8 cellular contexts compared by ENCODE assay signal in genomic region chr20:48904566-48905321, GRCh38. TPM values are rescaled to one million over a fixed set of nuclear protein-coding genes. Genes with fewer than 3 reads are reported as not detected.
DNase-seq lines count a peak whose midpoint lies in the region; ATAC-seq and TF ChIP-seq lines count a peak whose summit lies in the region.

No MANE protein-coding gene starts in this region.

- H3K4me3 ChIP-seq in HUES6 (ENCODE audit: low read depth, low read length) = peak overlapping the region; percentile 42
- H3K4me3 ChIP-seq in osteoblast (ENCODE audit: insufficient read depth, low read length) = no peak overlapping the region
- no peak overlapping the region for H3K4me3 ChIP-seq in tibial artery

- peak overlapping the region; percentile 46 for H3K4me2 ChIP-seq in osteoblast (ENCODE audit: insufficient read depth, low read length)

- H3K4me1 ChIP-seq in HUES6 (ENCODE audit: control insufficient read depth, insufficient read depth, low read length) = peaks cover 6% of the 10 kb centered on the region
- peaks cover 5% of the 10 kb centered on the region for H3K4me1 ChIP-seq in osteoblast (ENCODE audit: insufficient read depth, low read length)
- peaks cover 0 to 6% (median 5%) of the 10 kb centered on the region in 4 donors for H3K4me1 ChIP-seq in tibial artery

- no peaks in the 10 kb centered on the region for H3K9me3 Mint-ChIP-seq in Calu3 (ENCODE audit: low read depth, unreplicated experiment)

- no peaks in the 10 kb centered on the region for H3K36me3 ChIP-seq in HUES6 (ENCODE audit: control insufficient read depth, insufficient read depth, low read length)
- no peaks in the 10 kb centered on the region for H3K36me3 ChIP-seq in osteoblast (ENCODE audit: insufficient read depth, low read length)
- H3K36me3 ChIP-seq in tibial artery = no peaks in the 10 kb centered on the region

- H3K27ac Mint-ChIP-seq in Calu3 (ENCODE audit: unreplicated experiment) = no peak overlapping the region

- H3K4me3 Mint-ChIP-seq in Calu3 (ENCODE audit: low read depth, unreplicated experiment) = no peak overlapping the region

- H3K27ac ChIP-seq in HUES6 (ENCODE audit: low read depth, low read length) = no peak overlapping the region
- H3K27ac ChIP-seq in osteoblast (ENCODE audit: low read depth, low read length) = no peak overlapping the region
- H3K27ac ChIP-seq in tibial artery = no peak overlapping the region

- no peaks in the 10 kb centered on the region for H3K79me2 ChIP-seq in osteoblast (ENCODE audit: insufficient read depth, low read length)

- H3K4me1 Mint-ChIP-seq in Calu3 (ENCODE audit: low read depth, unreplicated experiment) = peaks cover 33% of the 10 kb centered on the region

- H3K27me3 Mint-ChIP-seq in Calu3 (ENCODE audit: unreplicated experiment) = peaks cover 84% of the 10 kb centered on the region

- intact Hi-C loops in Calu3 (cut with micrococcal nuclease; ENCODE audit: unreplicated experiment) (loop anchor here (1.0 kb wide), 1 partner anchor 247 kb away; no protein-coding TSS in a partner anchor), tibial artery (cut with DNase I; ENCODE audit: low total_unique reads) (loop anchor here (1.0 to 5.0 kb wide), 2 partner anchors 172 to 246 kb away; no protein-coding TSS in a partner anchor)

- no peak for ATAC-seq in HG03520 (IDR thresholded peaks at IDR 0.05; ENCODE audit: unreplicated experiment)

- H2AFZ ChIP-seq in osteoblast (ENCODE audit: low read length) = no peak overlapping the region

- peak overlapping the region; percentile 12 for H3K9ac ChIP-seq in HUES6 (ENCODE audit: low read length)

- CTCF ChIA-PET in Calu3 (lab: Charles Lee) = interaction anchor here (0.6 to 8.4 kb wide), 12 partner anchors 20 to 1452 kb away, joined by 3 to 120 read pairs (median 4); no protein-coding TSS in a partner anchor

- DNase-seq in Calu3 = peak; percentile 75
- DNase-seq in RPMI7951 (ENCODE audit: low read depth) = peak; percentile 66
- DNase-seq in activated effector memory CD4-positive, alpha-beta T cell treated with Interleukin-2 at 50 U/mL for 16 hours = peak; percentile 45
- peak; percentile 38 for DNase-seq in foreskin melanocyte
- peak; percentile 84 for DNase-seq in osteoblast (ENCODE audit: insufficient read length, low spot score, missing footprints)
- DNase-seq in tibial artery = peak; percentile 49 to 70

- no peaks in the 10 kb centered on the region for H4K20me1 ChIP-seq in osteoblast (ENCODE audit: insufficient read depth, low read length)

- no peaks in the 10 kb centered on the region for H3K36me3 Mint-ChIP-seq in Calu3 (ENCODE audit: insufficient read depth, unreplicated experiment)

- H3K9me3 ChIP-seq in HUES6 (ENCODE audit: control insufficient read depth, insufficient read depth, low read depth, low read length) (peaks cover 5% of the 10 kb centered on the region; the same call in 1 of the 2 replicates), osteoblast (ENCODE audit: low read depth, low read length) (no peaks in the 10 kb centered on the region), tibial artery (no peaks in the 10 kb centered on the region)

- no TSS peak for BruUV-seq in Calu3 (replicated peaks; lab: Mats Ljungman, UMichigan)

- TF ChIP-seq CTCF in Calu3 (IDR thresholded peaks at IDR 0.05; ENCODE audit: unreplicated experiment) (peak; percentile 87), osteoblast (IDR thresholded peaks at IDR 0.05; ENCODE audit: extremely low read depth, low read depth, low read length) (peak; percentile 83), tibial artery (IDR thresholded peaks at IDR 0.05) (peak; percentile 83 to 84)

- H3K27me3 ChIP-seq in HUES6 (ENCODE audit: control insufficient read depth, insufficient read depth, low read length) = no peaks in the 10 kb centered on the region
- peaks cover 9% of the 10 kb centered on the region for H3K27me3 ChIP-seq in osteoblast (ENCODE audit: insufficient read depth, low read length)
- peaks cover 0 to 6% of the 10 kb centered on the region in 2 donors for H3K27me3 ChIP-seq in tibial artery

RNA-seq across cellular contexts. Expression of gene ARFGEF2, which starts 16.8 kb away (rescaled TPM):
- 55.0 and 59.2 TPM in 2 replicates for total RNA-seq in Calu3 (2022)
- total RNA-seq in RPMI7951 (2014; rRNA removed; shearing (Covaris generic)) = 28.2 and 30.3 TPM in 2 replicates
- total RNA-seq in osteoblast = 42.0 and 47.7 TPM in 2 replicates
